Comparison of ENCODE assay signal across 28 cellular contexts in the genomic region with DNA sequence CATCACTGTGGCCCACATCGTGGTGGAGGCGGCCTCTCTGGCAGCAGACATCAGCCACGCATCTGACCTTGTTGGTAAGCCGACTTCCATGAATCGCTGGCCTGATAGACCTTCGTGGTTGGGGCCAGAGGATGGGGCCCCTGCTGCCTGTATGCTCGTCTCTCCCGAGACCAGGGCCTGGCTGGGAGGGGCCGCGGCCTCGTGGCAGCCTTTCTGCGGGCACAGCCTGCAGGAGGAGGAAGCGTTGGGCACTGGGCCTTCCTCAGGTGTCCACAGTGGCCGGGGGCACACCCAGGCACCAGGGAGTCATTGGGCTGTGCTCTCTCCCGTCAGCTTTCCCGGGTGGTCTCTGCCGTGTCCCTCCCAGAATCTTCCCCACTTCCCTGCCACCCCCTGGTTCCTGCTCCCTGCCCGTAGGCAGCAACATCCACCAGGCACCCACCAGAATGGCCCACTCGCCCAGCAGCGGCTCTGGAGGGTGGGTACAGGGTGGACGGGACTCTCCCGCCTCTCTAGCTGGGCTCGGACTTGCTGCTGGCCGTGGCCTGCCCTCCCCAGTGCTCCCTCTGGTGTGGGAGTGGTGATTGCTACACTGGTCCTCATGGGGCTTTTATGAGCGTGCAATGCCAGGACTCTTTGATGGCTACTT.
"Had no signal": no experiment of that assay in that cellular context is flagged by ENCODE, and none has a peak within 500 bp of the region (broad histone marks: within the 10 kb centered on the region; RNA-seq: fewer than 3 reads in every experiment).

No MANE protein-coding gene starts in this region.

- H3K36me3 Mint-ChIP-seq: natural killer cell treated with Interleukin-12 subunit alpha and Interleukin-12 subunit beta and Interleukin-15 and Interleukin-18, amount 100 ng/mL, for 72 hours had no signal

- H3K27ac Mint-ChIP-seq: memory B cell; mesothelial cell of epicardium; natural killer cell treated with Interleukin-12 subunit alpha and Interleukin-12 subunit beta and Interleukin-15 and Interleukin-18, amount 100 ng/mL, for 72 hours; stimulated activated memory B cell treated with anti-CD40 and anti-IgM and Interleukin-4, amounts not matched to agents 10 μg/mL and 1 μg/mL and 100 μg/mL, for 72 hours had no signal

- DNase-seq: cortex of kidney; dorsolateral prefrontal cortex; effector CD4-positive, alpha-beta T cell; foreskin fibroblast; gastrocnemius medialis; heart left ventricle; mucosa of descending colon; naive B cell; stimulated activated CD4-positive, alpha-beta T cell treated with anti-CD3 and anti-CD28 coated beads, Interleukin-2, amount 100 ng/mL, for 24 hours; stimulated activated CD4-positive, alpha-beta T cell treated with anti-CD3 and anti-CD28 coated beads, Interleukin-4, amount 100 ng/mL, for 24 hours; stimulated activated naive CD8-positive, alpha-beta T cell treated with anti-CD3 and anti-CD28 coated beads, Interleukin-15, Interleukin-2, amounts not matched to agents 100 U/mL and 50 U/mL, for 24 hours; substantia nigra; testis; uterus had no signal

- H3K27me3 Mint-ChIP-seq: memory B cell; natural killer cell treated with Interleukin-12 subunit alpha and Interleukin-12 subunit beta and Interleukin-15 and Interleukin-18, amount 100 ng/mL, for 72 hours; stimulated activated memory B cell treated with anti-CD40 and anti-IgM and Interleukin-4, amounts not matched to agents 10 μg/mL and 1 μg/mL and 100 μg/mL, for 72 hours had no signal

- H3K9me3 Mint-ChIP-seq: memory B cell; mesothelial cell of epicardium; naive B cell; natural killer cell treated with Interleukin-12 subunit alpha and Interleukin-12 subunit beta and Interleukin-15 and Interleukin-18, amount 100 ng/mL, for 72 hours; neural crest cell; stimulated activated memory B cell treated with anti-CD40 and anti-IgM and Interleukin-4, amounts not matched to agents 10 μg/mL and 1 μg/mL and 100 μg/mL, for 72 hours had no signal

- H3K4me3 Mint-ChIP-seq: memory B cell; mesothelial cell of epicardium; natural killer cell treated with Interleukin-12 subunit alpha and Interleukin-12 subunit beta and Interleukin-15 and Interleukin-18, amount 100 ng/mL, for 72 hours; neural crest cell; stimulated activated memory B cell treated with anti-CD40 and anti-IgM and Interleukin-4, amounts not matched to agents 10 μg/mL and 1 μg/mL and 100 μg/mL, for 72 hours had no signal

- H3K9me3 ChIP-seq: gastrocnemius medialis, heart left ventricle, mucosa of descending colon, prostate gland, right atrium auricular region, testis, tibial nerve, upper lobe of left lung, uterus had no signal

- ATAC-seq: gastrocnemius medialis; heart left ventricle; left lobe of liver; mucosa of descending colon; natural killer cell treated with Interleukin-12 subunit alpha and Interleukin-12 subunit beta and Interleukin-15 and Interleukin-18, amount 100 ng/mL, for 72 hours; sciatic nerve; stimulated activated memory B cell treated with anti-CD40 and anti-IgM and Interleukin-4, amounts not matched to agents 10 μg/mL and 1 μg/mL and 100 μg/mL, for 72 hours; stimulated activated naive CD8-positive, alpha-beta T cell treated with anti-CD3 and anti-CD28 coated beads, Interleukin-15, Interleukin-2, amounts not matched to agents 100 U/mL and 50 U/mL, for 24 hours had no signal

- H3K4me3 ChIP-seq: dorsolateral prefrontal cortex, gastrocnemius medialis, heart left ventricle, hepatocyte, lung, mucosa of descending colon, prostate gland, right atrium auricular region, smooth muscle cell, testis, tibial nerve, upper lobe of left lung, uterus had no signal
